Comparison of ENCODE assay signal across 17 cellular contexts in genomic region chr3:100263583-100263982, GRCh38. TPM values are rescaled to one million over a fixed set of nuclear protein-coding genes. Genes with fewer than 3 reads are reported as not detected.
DNase-seq lines count a peak whose midpoint lies in the region; ATAC-seq, FAIRE-seq and TF ChIP-seq lines count a peak whose summit lies in the region.
"Had no signal": no experiment of that assay in that cellular context is flagged by ENCODE, and none has a peak within 500 bp of the region (broad histone marks: within the 10 kb centered on the region; RNA-seq: fewer than 3 reads in every experiment).

No MANE protein-coding gene starts in this region.

- H3K36me3 ChIP-seq in CD4-positive, CD25-positive, alpha-beta regulatory T cell (ENCODE audit: control insufficient read depth, insufficient read depth, low read length), result peaks cover 1% of the 10 kb centered on the region
- H3K36me3 ChIP-seq in HUES48 (ENCODE audit: control insufficient read depth, insufficient read depth, low read length), result no peaks in the 10 kb centered on the region
- no peaks in the 10 kb centered on the region for H3K36me3 ChIP-seq in astrocyte (ENCODE audit: insufficient read depth, low read length)
- no peaks in the 10 kb centered on the region for H3K36me3 ChIP-seq in naive thymus-derived CD4-positive, alpha-beta T cell (ENCODE audit: control insufficient read depth in 2 of 3, insufficient read depth in 3 of 3, low read length in 3 of 3)

- POLR2A ChIA-PET in naive thymus-derived CD4-positive, alpha-beta T cell (lab: Charles Lee), result no interaction called here
- POLR2A ChIA-PET in HEK293T (lab: Yijun Ruan, JAX), result no interaction called here

- peaks cover 39% of the 10 kb centered on the region for H4K20me1 ChIP-seq in astrocyte (ENCODE audit: insufficient read depth, low read length)

- DNase-seq in CD4-positive, CD25-positive, alpha-beta regulatory T cell, result no peak
- DNase-seq in astrocyte (ENCODE audit: low read depth) (no peak), NCI-H226 (no peak), HEK293T (ENCODE audit: extremely low spot score) (no peak)
- no peak for DNase-seq in naive thymus-derived CD4-positive, alpha-beta T cell
- DNase-seq in activated T-helper 1 cell treated with anti-CD3 and anti-CD28 coated beads, Interleukin-12 subunit alpha, Interleukin-12 subunit beta, Interleukin-2, Interleukin-4 antibody, amounts not matched to agents 30 ng/mL and 10 ng/mL and 1 ng/mL, durations not matched to agents 14 hours and 24 hours and 36 hours (ENCODE audit: low spot score), result no peak
- DNase-seq: activated CD4-positive, alpha-beta T cell treated with anti-CD3 and anti-CD28 coated beads for 4 hours; activated effector memory CD4-positive, alpha-beta T cell treated with Interleukin-2 at 50 U/mL for 16 hours; C1 segment of cervical spinal cord; NCI-H1436; NCI-H774; posterior cingulate gyrus; stimulated activated CD4-positive, alpha-beta T cell treated with anti-CD3 and anti-CD28 coated beads, Interleukin-4, amount 100 ng/mL, for 1 hour had no signal

- no peak for TF ChIP-seq CTCF in astrocyte (IDR thresholded peaks at IDR 0.05; ENCODE audit: insufficient read depth, low read depth, low read length)

- peak overlapping the region; percentile 36 to 79 (median 74) for H3K4me3 Mint-ChIP-seq in CD4-positive, CD25-positive, alpha-beta regulatory T cell
- peak overlapping the region; percentile 95 for H3K4me3 Mint-ChIP-seq in astrocyte (ENCODE audit: unreplicated experiment)
- peak overlapping the region in 6 of 10 donors; percentile 7 to 84 (median 40) for H3K4me3 Mint-ChIP-seq in naive thymus-derived CD4-positive, alpha-beta T cell
- H3K4me3 Mint-ChIP-seq in activated T-helper 1 cell treated with anti-CD3 and anti-CD28 coated beads, Interleukin-12 subunit alpha, Interleukin-12 subunit beta, Interleukin-2, Interleukin-4 antibody, amounts not matched to agents 30 ng/mL and 10 ng/mL and 1 ng/mL, durations not matched to agents 14 hours and 24 hours and 36 hours, result no peak overlapping the region

- no peaks in the 10 kb centered on the region for H3K9me3 Mint-ChIP-seq in CD4-positive, CD25-positive, alpha-beta regulatory T cell
- H3K9me3 Mint-ChIP-seq in astrocyte (ENCODE audit: unreplicated experiment), result no peaks in the 10 kb centered on the region
- no peaks in the 10 kb centered on the region for H3K9me3 Mint-ChIP-seq in naive thymus-derived CD4-positive, alpha-beta T cell
- H3K9me3 Mint-ChIP-seq in activated T-helper 1 cell treated with anti-CD3 and anti-CD28 coated beads, Interleukin-12 subunit alpha, Interleukin-12 subunit beta, Interleukin-2, Interleukin-4 antibody, amounts not matched to agents 30 ng/mL and 10 ng/mL and 1 ng/mL, durations not matched to agents 14 hours and 24 hours and 36 hours, result no peaks in the 10 kb centered on the region

- H3K9me3 ChIP-seq in CD4-positive, CD25-positive, alpha-beta regulatory T cell (ENCODE audit: control insufficient read depth in 2 of 2, low read length in 2 of 2), result no peaks in the 10 kb centered on the region
- H3K9me3 ChIP-seq in HUES48 (ENCODE audit: control insufficient read depth, insufficient read depth, low read length) (no peaks in the 10 kb centered on the region), astrocyte (ENCODE audit: insufficient read depth, low read depth, low read length) (no peaks in the 10 kb centered on the region)
- no peaks in the 10 kb centered on the region for H3K9me3 ChIP-seq in naive thymus-derived CD4-positive, alpha-beta T cell (ENCODE audit: control insufficient read depth in 2 of 3, low read length in 3 of 3)

- H3K27ac ChIP-seq in CD4-positive, CD25-positive, alpha-beta regulatory T cell (ENCODE audit: insufficient read depth, low read length, poor library complexity, severe bottlenecking), result no peak overlapping the region
- H3K27ac ChIP-seq in HUES48 (ENCODE audit: low read depth, low read length) (peak overlapping the region; percentile 4), astrocyte (ENCODE audit: low read depth, low read length) (no peak overlapping the region)
- no peak overlapping the region for H3K27ac ChIP-seq in naive thymus-derived CD4-positive, alpha-beta T cell (ENCODE audit: low read depth, low read length)

- peaks cover 78% of the 10 kb centered on the region for H3K79me2 ChIP-seq in astrocyte (ENCODE audit: insufficient read depth, low read length)

- H3K9ac ChIP-seq in HUES48 (ENCODE audit: low read depth, low read length) (no peak overlapping the region; the same call in 1 of the 2 replicates), astrocyte (ENCODE audit: low read length) (no peak overlapping the region)

- H3K27me3 ChIP-seq in CD4-positive, CD25-positive, alpha-beta regulatory T cell (ENCODE audit: control insufficient read depth, insufficient read depth, low read length), result no peaks in the 10 kb centered on the region
- H3K27me3 ChIP-seq in HUES48 (ENCODE audit: control insufficient read depth, insufficient read depth, low read length) (no peaks in the 10 kb centered on the region), astrocyte (ENCODE audit: insufficient read depth, low read length) (no peaks in the 10 kb centered on the region)
- no peaks in the 10 kb centered on the region for H3K27me3 ChIP-seq in naive thymus-derived CD4-positive, alpha-beta T cell (ENCODE audit: control insufficient read depth in 2 of 2, insufficient read depth in 2 of 2, low read length in 2 of 2)

- H3K4me3 ChIP-seq in CD4-positive, CD25-positive, alpha-beta regulatory T cell (ENCODE audit: low read depth, low read length), result no peak overlapping the region
- H3K4me3 ChIP-seq in HUES48 (ENCODE audit: low read depth, low read length), result no peak overlapping the region
- no peak overlapping the region for H3K4me3 ChIP-seq in astrocyte (ENCODE audit: insufficient read depth, low read depth, low read length)
- no peak overlapping the region for H3K4me3 ChIP-seq in naive thymus-derived CD4-positive, alpha-beta T cell (ENCODE audit: low read length)
- H3K4me3 ChIP-seq: lung had no signal

- H3K27ac Mint-ChIP-seq in CD4-positive, CD25-positive, alpha-beta regulatory T cell, result peak overlapping the region in 2 of 3 donors; percentile 52 to 79
- peak overlapping the region; percentile 58 for H3K27ac Mint-ChIP-seq in astrocyte (ENCODE audit: unreplicated experiment)
- peak overlapping the region in 3 of 9 donors; percentile 6 to 78 (median 56) for H3K27ac Mint-ChIP-seq in naive thymus-derived CD4-positive, alpha-beta T cell
- H3K27ac Mint-ChIP-seq in activated T-helper 1 cell treated with anti-CD3 and anti-CD28 coated beads, Interleukin-12 subunit alpha, Interleukin-12 subunit beta, Interleukin-2, Interleukin-4 antibody, amounts not matched to agents 30 ng/mL and 10 ng/mL and 1 ng/mL, durations not matched to agents 14 hours and 24 hours and 36 hours, result no peak overlapping the region

- CTCF ChIA-PET in naive thymus-derived CD4-positive, alpha-beta T cell (lab: Charles Lee), result no interaction called here
- CTCF ChIA-PET in HEK293T (lab: Yijun Ruan, JAX), result no interaction called here

- H3K4me1 Mint-ChIP-seq in CD4-positive, CD25-positive, alpha-beta regulatory T cell, result peaks cover 33 to 65% (median 41%) of the 10 kb centered on the region in 4 donors
- H3K4me1 Mint-ChIP-seq in astrocyte (ENCODE audit: low read depth, unreplicated experiment), result peaks cover 50% of the 10 kb centered on the region
- H3K4me1 Mint-ChIP-seq in naive thymus-derived CD4-positive, alpha-beta T cell, result peaks cover 39 to 81% (median 66%) of the 10 kb centered on the region in 7 donors
- H3K4me1 Mint-ChIP-seq in activated T-helper 1 cell treated with anti-CD3 and anti-CD28 coated beads, Interleukin-12 subunit alpha, Interleukin-12 subunit beta, Interleukin-2, Interleukin-4 antibody, amounts not matched to agents 30 ng/mL and 10 ng/mL and 1 ng/mL, durations not matched to agents 14 hours and 24 hours and 36 hours (ENCODE audit: low read depth), result peaks cover 38% of the 10 kb centered on the region

- H3K4me2 ChIP-seq in astrocyte (ENCODE audit: low read length), result peak overlapping the region; percentile 62

- peaks cover 4% of the 10 kb centered on the region for H3K36me3 Mint-ChIP-seq in CD4-positive, CD25-positive, alpha-beta regulatory T cell
- no peaks in the 10 kb centered on the region for H3K36me3 Mint-ChIP-seq in astrocyte (ENCODE audit: low read depth, unreplicated experiment)
- peaks cover 0 to 6% (median 0%) of the 10 kb centered on the region in 5 donors for H3K36me3 Mint-ChIP-seq in naive thymus-derived CD4-positive, alpha-beta T cell
- H3K36me3 Mint-ChIP-seq in activated T-helper 1 cell treated with anti-CD3 and anti-CD28 coated beads, Interleukin-12 subunit alpha, Interleukin-12 subunit beta, Interleukin-2, Interleukin-4 antibody, amounts not matched to agents 30 ng/mL and 10 ng/mL and 1 ng/mL, durations not matched to agents 14 hours and 24 hours and 36 hours (ENCODE audit: low read depth), result peaks cover 2% of the 10 kb centered on the region

- no peak for ATAC-seq in CD4-positive, CD25-positive, alpha-beta regulatory T cell (ENCODE audit: low read depth in 2 of 2)
- ATAC-seq in naive thymus-derived CD4-positive, alpha-beta T cell, result no peak
- ATAC-seq in GM18517 (IDR thresholded peaks at IDR 0.05; ENCODE audit: unreplicated experiment), result no peak

- peaks cover 20% of the 10 kb centered on the region for H3K4me1 ChIP-seq in CD4-positive, CD25-positive, alpha-beta regulatory T cell (ENCODE audit: control insufficient read depth, insufficient read depth, low read length, poor library complexity, severe bottlenecking)
- H3K4me1 ChIP-seq in HUES48 (ENCODE audit: control insufficient read depth, insufficient read depth, low read length) (peaks cover 23% of the 10 kb centered on the region), astrocyte (ENCODE audit: insufficient read depth, low read length) (peaks cover 29% of the 10 kb centered on the region)
- peaks cover 10 to 20% of the 10 kb centered on the region in 2 donors for H3K4me1 ChIP-seq in naive thymus-derived CD4-positive, alpha-beta T cell (ENCODE audit: control insufficient read depth in 2 of 2, insufficient read depth in 2 of 2, low read length in 2 of 2)

- intact Hi-C loops in naive thymus-derived CD4-positive, alpha-beta T cell (cut with micrococcal nuclease), result loop anchor here (5.0 to 10.0 kb wide), 3 partner anchors 1361 to 1739 kb away; partner anchors contain the start of genes DCBLD2 (in 2 of the 2), CLDND1 (in 1 of the 2) and ZBTB11 (in 1 of the 2)
- intact Hi-C loops in activated T-helper 1 cell treated with anti-CD3 and anti-CD28 coated beads, Interleukin-12 subunit alpha, Interleukin-12 subunit beta, Interleukin-2, Interleukin-4 antibody, amounts not matched to agents 30 ng/mL and 10 ng/mL and 1 ng/mL, durations not matched to agents 14 hours and 24 hours and 36 hours (cut with micrococcal nuclease), result loop anchor here (5.0 to 10.0 kb wide), 2 partner anchors 329 to 1301 kb away; partner anchors contain the start of gene TRMT10C

- no peak for FAIRE-seq in astrocyte (lab: Jason Lieb, UNC)
- FAIRE-seq: endometrium had no signal

- H2AFZ ChIP-seq in astrocyte (ENCODE audit: low read depth, low read length), result no peak overlapping the region

- H3K27me3 Mint-ChIP-seq in CD4-positive, CD25-positive, alpha-beta regulatory T cell, result no peaks in the 10 kb centered on the region
- H3K27me3 Mint-ChIP-seq in astrocyte (ENCODE audit: low read depth, unreplicated experiment), result no peaks in the 10 kb centered on the region
- no peaks in the 10 kb centered on the region for H3K27me3 Mint-ChIP-seq in naive thymus-derived CD4-positive, alpha-beta T cell
- no peaks in the 10 kb centered on the region for H3K27me3 Mint-ChIP-seq in activated T-helper 1 cell treated with anti-CD3 and anti-CD28 coated beads, Interleukin-12 subunit alpha, Interleukin-12 subunit beta, Interleukin-2, Interleukin-4 antibody, amounts not matched to agents 30 ng/mL and 10 ng/mL and 1 ng/mL, durations not matched to agents 14 hours and 24 hours and 36 hours (ENCODE audit: insufficient read depth)

RNA-seq across cellular contexts. Expression of gene TBC1D23, which starts 2.8 kb away (rescaled TPM):
- total RNA-seq in CD4-positive, CD25-positive, alpha-beta regulatory T cell, result 40.2 TPM
- 10 to 100 TPM; 17.8 to 28.3 (median 20.0) TPM for polyA plus RNA-seq in CD4-positive, CD25-positive, alpha-beta regulatory T cell
- total RNA-seq in astrocyte, result 62.2 and 67.2 TPM in 2 replicates
- total RNA-seq in naive thymus-derived CD4-positive, alpha-beta T cell, result 10 to 100 TPM; 30.8 to 42.4 (median 33.9) TPM
- polyA plus RNA-seq in naive thymus-derived CD4-positive, alpha-beta T cell, result 10 to 100 TPM; 14.0 to 17.5 TPM
- 18.3 and 19.0 TPM in 2 replicates for total RNA-seq in activated T-helper 1 cell treated with anti-CD3 and anti-CD28 coated beads, Interleukin-12 subunit alpha, Interleukin-12 subunit beta, Interleukin-2, Interleukin-4 antibody, amounts not matched to agents 30 ng/mL and 10 ng/mL and 1 ng/mL, durations not matched to agents 14 hours and 24 hours and 36 hours
